ENCODE assay signal across 11 cellular contexts in the genomic region with DNA sequence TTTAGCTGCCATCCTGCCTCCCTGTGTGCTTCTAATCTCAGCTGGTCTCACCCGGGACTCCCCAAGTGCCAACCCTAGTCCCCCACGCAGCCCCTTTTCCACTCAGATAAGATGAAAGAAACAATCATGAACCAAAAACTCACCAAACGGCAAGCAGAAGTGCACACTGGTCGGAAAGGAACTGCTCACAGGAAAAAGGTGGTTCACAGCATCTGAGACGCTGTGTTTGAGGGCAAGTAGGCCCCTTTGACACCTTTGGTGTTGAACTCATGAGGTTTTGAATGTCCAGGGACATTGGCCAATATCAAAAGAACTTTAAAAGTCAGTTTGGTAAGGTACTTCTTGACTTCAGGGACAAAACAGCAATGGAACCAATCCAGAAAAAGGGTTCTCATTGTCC. TPM values are rescaled to one million over a fixed set of nuclear protein-coding genes. Genes with fewer than 3 reads are reported as not detected.
"Had no signal": no experiment of that assay in that cellular context is flagged by ENCODE, and none has a peak within 500 bp of the region (broad histone marks: within the 10 kb centered on the region; RNA-seq: fewer than 3 reads in every experiment).

No MANE protein-coding gene starts in this region.

- H2AFZ ChIP-seq: GM23338 had no signal

- H3K4me3 Mint-ChIP-seq: GM23338, H9, HFFc6 had no signal

- H3K9me3 ChIP-seq: HAP-1 had no signal

- ATAC-seq: GM23338, HCT116 had no signal

- H3K27ac Mint-ChIP-seq: GM23338, H9, HFFc6 had no signal

- H3K9ac ChIP-seq: GM23248 had no signal

- DNase-seq: GOT3, H7, H9, HFFc6 had no signal

- FAIRE-seq: H1, H54 had no signal

- H3K4me3 ChIP-seq: GM23248, GM23338, HAP-1 had no signal

- H3K4me1 ChIP-seq: HAP-1 had no signal

- H3K36me3 ChIP-seq: HAP-1 had no signal

- H3K27ac ChIP-seq: GM23248 had no signal

- H3K4me2 ChIP-seq: GM23338 had no signal

- H3K9me3 Mint-ChIP-seq: GM23338, H9 had no signal

RNA-seq across cellular contexts. Expression of a gene that starts 20.4 kb away (rescaled TPM):
- total RNA-seq: GM23248, GM23338, H1, H4, H7, H9, HFFc6 had no signal
- polyA plus RNA-seq: GM23248, GM23338, H1 had no signal
